Comparison of ENCODE assay signal across 8 cellular contexts in genomic region chr5:133026664-133027153, GRCh38. TPM values are rescaled to one million over a fixed set of nuclear protein-coding genes. Genes with fewer than 3 reads are reported as not detected.
DNase-seq lines count a peak whose midpoint lies in the region; ATAC-seq and TF ChIP-seq lines count a peak whose summit lies in the region.

No MANE protein-coding gene starts in this region.

- H3K9me3 Mint-ChIP-seq in activated T-cell treated with anti-CD3 and anti-CD28 coated beads, Interleukin-2, amount 50 U/mL, for 24 hours: no peaks in the 10 kb centered on the region

- peaks cover 24% of the 10 kb centered on the region for H3K4me1 Mint-ChIP-seq in activated T-cell treated with anti-CD3 and anti-CD28 coated beads, Interleukin-2, amount 50 U/mL, for 24 hours (ENCODE audit: low read depth)

- in situ Hi-C loops in astrocyte of the cerebellum (cut with HindIII; ENCODE audit: low sequenced_read_pairs): no loop called here

- TF ChIP-seq CTCF in astrocyte of the cerebellum (IDR thresholded peaks at IDR 0.05; ENCODE audit: low read depth, low read length, missing control alignments) (no peak), lower lobe of right lung (IDR thresholded peaks at IDR 0.05) (no peak), tibial artery (IDR thresholded peaks at IDR 0.05) (no peak)

- H3K9me3 ChIP-seq in lower lobe of right lung (no peaks in the 10 kb centered on the region), tibial artery (no peaks in the 10 kb centered on the region)

- H3K27ac ChIP-seq in lower lobe of right lung (peak overlapping the region; percentile 37), tibial artery (peak overlapping the region; percentile 97 to 99)

- H3K4me3 Mint-ChIP-seq in activated T-cell treated with anti-CD3 and anti-CD28 coated beads, Interleukin-2, amount 50 U/mL, for 24 hours: peak overlapping the region; percentile 97

- peaks cover 21% of the 10 kb centered on the region for H3K4me1 ChIP-seq in lower lobe of right lung
- H3K4me1 ChIP-seq in tibial artery: peaks cover 0 to 42% (median 11%) of the 10 kb centered on the region in 4 donors

- H3K4me3 ChIP-seq in astrocyte of the cerebellum (ENCODE audit: low read depth, low read length) (peak overlapping the region; percentile 62), lower lobe of right lung (peak overlapping the region; percentile 95), tibial artery (peak overlapping the region; percentile 93 to 96)

- H3K27ac Mint-ChIP-seq in activated T-cell treated with anti-CD3 and anti-CD28 coated beads, Interleukin-2, amount 50 U/mL, for 24 hours: peak overlapping the region; percentile 73

- no peaks in the 10 kb centered on the region for H3K27me3 ChIP-seq in lower lobe of right lung (ENCODE audit: low read depth)
- no peaks in the 10 kb centered on the region for H3K27me3 ChIP-seq in tibial artery

- intact Hi-C loops in lower lobe of right lung (cut with DNase I): no loop called here
- intact Hi-C loops in tibial artery (cut with DNase I; ENCODE audit: low total_unique reads): loop anchor here (10.0 kb wide), 1 partner anchor 62 kb away; the partner anchor contains the start of gene AFF4

- no peak for DNase-seq in activated T-cell treated with anti-CD3 and anti-CD28 coated beads, Interleukin-2, amount 50 U/mL, for 24 hours
- DNase-seq in activated T-cell treated with anti-CD3 and anti-CD28 coated beads, Interleukin-2, amount 50 U/mL, for 1 hour: no peak
- DNase-seq in astrocyte of the cerebellum (ENCODE audit: low read depth) (no peak), lower lobe of right lung (no peak), tibial artery (no peak), NCI-H2196 (lab: John Stamatoyannopoulos, UW; ENCODE audit: unreplicated experiment) (no peak), kidney glomerular epithelial cell (lab: John Stamatoyannopoulos, UW) (no peak)

- H3K36me3 ChIP-seq in lower lobe of right lung: peaks cover 7% of the 10 kb centered on the region
- H3K36me3 ChIP-seq in tibial artery: peaks cover 0 to 5% (median 0%) of the 10 kb centered on the region in 3 donors

- H3K27me3 Mint-ChIP-seq in activated T-cell treated with anti-CD3 and anti-CD28 coated beads, Interleukin-2, amount 50 U/mL, for 24 hours: no peaks in the 10 kb centered on the region

- H3K36me3 Mint-ChIP-seq in activated T-cell treated with anti-CD3 and anti-CD28 coated beads, Interleukin-2, amount 50 U/mL, for 24 hours (ENCODE audit: low read depth): peaks cover 31% of the 10 kb centered on the region

- ATAC-seq in lower lobe of right lung (no peak), GM18519 (IDR thresholded peaks at IDR 0.05; ENCODE audit: low FRiP score, unreplicated experiment) (no peak)

RNA-seq across cellular contexts. Expression of gene ZCCHC10, which starts 0.4 kb away (rescaled TPM):
- total RNA-seq in lower lobe of right lung: 18.5 TPM

RNA-seq across cellular contexts. Expression of gene HSPA4, which starts 25.1 kb away (rescaled TPM):
- 66.0 TPM for total RNA-seq in lower lobe of right lung
